15 cellular contexts compared by ENCODE assay signal in genomic region chr11:729492-730074, GRCh38. TPM values are rescaled to one million over a fixed set of nuclear protein-coding genes. Genes with fewer than 3 reads are reported as not detected.
A peak's percentile ranks its signal among the peaks of the same experiment; 100 is the strongest.
DNase-seq lines count a peak whose midpoint lies in the region; ATAC-seq and TF ChIP-seq lines count a peak whose summit lies in the region.
"Had no signal": no experiment of that assay in that cellular context is flagged by ENCODE, and none has a peak within 500 bp of the region (broad histone marks: within the 10 kb centered on the region; RNA-seq: fewer than 3 reads in every experiment).

No MANE protein-coding gene starts in this region.

- no TSS peak for BruUV-seq in OCI-LY7 (replicated peaks; lab: Mats Ljungman, UMichigan)

- TF ChIP-seq CTCF in OCI-LY7 (conservative IDR thresholded peaks at IDR 0.05; ENCODE audit: low read length), result no peak

- no peaks in the 10 kb centered on the region for H3K9me2 ChIP-seq in OCI-LY7 (ENCODE audit: insufficient read depth, low read length)

- no peaks in the 10 kb centered on the region for H3K27me3 ChIP-seq in naive thymus-derived CD4-positive, alpha-beta T cell (ENCODE audit: control insufficient read depth in 2 of 2, insufficient read depth in 2 of 2, low read length in 2 of 2)

- H3K4me1 ChIP-seq in OCI-LY7 (ENCODE audit: insufficient read depth, low read length, poor library complexity, severe bottlenecking), result peaks cover 32% of the 10 kb centered on the region
- peaks cover 11 to 16% of the 10 kb centered on the region in 2 donors for H3K4me1 ChIP-seq in naive thymus-derived CD4-positive, alpha-beta T cell (ENCODE audit: control insufficient read depth in 2 of 2, insufficient read depth in 2 of 2, low read length in 2 of 2)

- ATAC-seq in HG03139 (IDR thresholded peaks at IDR 0.05; ENCODE audit: unreplicated experiment), result no peak
- ATAC-seq in naive thymus-derived CD4-positive, alpha-beta T cell, result no peak

- no peak overlapping the region for H3K4me3 Mint-ChIP-seq in naive thymus-derived CD4-positive, alpha-beta T cell

- no peak overlapping the region for H2AFZ ChIP-seq in OCI-LY7 (ENCODE audit: low read length)

- no peak overlapping the region for H3K27ac ChIP-seq in OCI-LY7 (ENCODE audit: low read depth, low read length, poor library complexity, severe bottlenecking)
- H3K27ac ChIP-seq in naive thymus-derived CD4-positive, alpha-beta T cell (ENCODE audit: low read depth, low read length), result no peak overlapping the region
- H3K27ac ChIP-seq: VCaP had no signal

- H3K36me3 ChIP-seq in OCI-LY7 (ENCODE audit: insufficient read depth, low read length), result no peaks in the 10 kb centered on the region
- H3K36me3 ChIP-seq in naive thymus-derived CD4-positive, alpha-beta T cell (ENCODE audit: control insufficient read depth in 2 of 3, insufficient read depth in 3 of 3, low read length in 3 of 3), result no peaks in the 10 kb centered on the region

- no peak overlapping the region for H3K4me3 ChIP-seq in OCI-LY7 (ENCODE audit: low read depth, low read length, poor library complexity, severe bottlenecking)
- H3K4me3 ChIP-seq in naive thymus-derived CD4-positive, alpha-beta T cell (ENCODE audit: low read length), result no peak overlapping the region

- DNase-seq in OCI-LY7 (ENCODE audit: low spot score) (no peak), epidermal melanocyte (ENCODE audit: insufficient read length, low spot score) (peak; percentile 70), putamen (ENCODE audit: low spot score) (peak; percentile 94), COLO668 (lab: John Stamatoyannopoulos, UW; ENCODE audit: unreplicated experiment) (no peak)
- no peak for DNase-seq in naive thymus-derived CD4-positive, alpha-beta T cell
- DNase-seq: activated CD8-positive, alpha-beta memory T cell treated with anti-CD3 and anti-CD28 coated beads, Interleukin-2, amount 50 U/mL, for 4 hours; CD4-positive, alpha-beta memory T cell; effector CD4-positive, alpha-beta T cell; MM.1S; NCI-H524 treated with DMSO at 0.1 percent for 48 hours; SIG-M5; stimulated activated CD4-positive, alpha-beta T cell treated with anti-CD3 and anti-CD28 coated beads, Interleukin-1b, Interleukin-23, amount 100 ng/mL, for 48 hours; stimulated activated naive CD4-positive, alpha-beta T cell had no signal

- intact Hi-C loops in OCI-LY7 (cut with micrococcal nuclease; ENCODE audit: unreplicated experiment), result no loop called here
- intact Hi-C loops in naive thymus-derived CD4-positive, alpha-beta T cell (cut with micrococcal nuclease), result loop anchor here (5.0 to 10.0 kb wide), 3 partner anchors 68 to 323 kb away; partner anchors contain the start of genes PTDSS2 (in 1 of the 2) and SLC25A22 (in 1 of the 2)

- H3K79me2 ChIP-seq in OCI-LY7 (ENCODE audit: insufficient read depth, low read depth, low read length), result no peaks in the 10 kb centered on the region

- H3K9me3 ChIP-seq in OCI-LY7 (ENCODE audit: low read length), result no peaks in the 10 kb centered on the region
- no peaks in the 10 kb centered on the region for H3K9me3 ChIP-seq in naive thymus-derived CD4-positive, alpha-beta T cell (ENCODE audit: control insufficient read depth in 2 of 3, low read length in 3 of 3)

- CTCF ChIA-PET in OCI-LY7 (lab: Charles Lee; ENCODE audit: unreplicated experiment), result no interaction called here
- CTCF ChIA-PET in naive thymus-derived CD4-positive, alpha-beta T cell (lab: Charles Lee), result interaction anchor here (1.3 kb wide), 1 partner anchor 34 kb away, joined by 4 read pairs; the partner anchor contains the start of gene TMEM80

- H3K27ac Mint-ChIP-seq in naive thymus-derived CD4-positive, alpha-beta T cell, result no peak overlapping the region
- H3K27ac Mint-ChIP-seq: CD4-positive, alpha-beta memory T cell had no signal

- no peaks in the 10 kb centered on the region for H4K20me1 ChIP-seq in OCI-LY7 (ENCODE audit: insufficient read depth, low read length)

- POLR2A ChIA-PET in OCI-LY7 (lab: Charles Lee), result no interaction called here
- POLR2A ChIA-PET in naive thymus-derived CD4-positive, alpha-beta T cell (lab: Charles Lee), result interaction anchor here (0.6 kb wide), 1 partner anchor 59 kb away, joined by 3 read pairs; no protein-coding TSS in a partner anchor

- H3K4me1 Mint-ChIP-seq in naive thymus-derived CD4-positive, alpha-beta T cell, result peaks cover 0 to 7% (median 4%) of the 10 kb centered on the region in 7 donors

- peaks cover 0 to 3% (median 0%) of the 10 kb centered on the region in 5 donors for H3K27me3 Mint-ChIP-seq in naive thymus-derived CD4-positive, alpha-beta T cell
- H3K27me3 Mint-ChIP-seq: CD4-positive, alpha-beta memory T cell had no signal

- H3K36me3 Mint-ChIP-seq in naive thymus-derived CD4-positive, alpha-beta T cell, result no peaks in the 10 kb centered on the region
- H3K36me3 Mint-ChIP-seq: CD4-positive, alpha-beta memory T cell had no signal

- no peaks in the 10 kb centered on the region for H3K9me3 Mint-ChIP-seq in naive thymus-derived CD4-positive, alpha-beta T cell
- H3K9me3 Mint-ChIP-seq: CD4-positive, alpha-beta memory T cell had no signal

- H3K4me2 ChIP-seq in OCI-LY7 (ENCODE audit: low read length), result peak overlapping the region; percentile 20; the same call in 1 of the 2 replicates

RNA-seq across cellular contexts. Expression of gene TALDO1, which starts 17.7 kb away (rescaled TPM):
- 209 and 226 TPM in 2 replicates for total RNA-seq in OCI-LY7 (2014; rRNA removed; shearing (Covaris generic))
- 172 and 195 TPM in 2 replicates for total RNA-seq in OCI-LY7 (2022)
- 100 to 1,000 TPM in 2 of 5 experiments, 10 to 100 TPM in 3; 61.4 to 272 (median 90.3) TPM for total RNA-seq in naive thymus-derived CD4-positive, alpha-beta T cell
- polyA plus RNA-seq in naive thymus-derived CD4-positive, alpha-beta T cell, result 100 to 1,000 TPM; 179 to 214 TPM

RNA-seq across cellular contexts. Expression of gene EPS8L2, which starts 23.6 kb away (rescaled TPM):
- total RNA-seq in OCI-LY7 (2014; rRNA removed; shearing (Covaris generic)), result 3.8 and 4.8 TPM in 2 replicates
- 7.1 and 9.3 TPM in 2 replicates for total RNA-seq in OCI-LY7 (2022)
- total RNA-seq in naive thymus-derived CD4-positive, alpha-beta T cell, result 10 to 100 TPM in 3 of 5 experiments, 1 to 10 TPM in 2; 7.2 to 16.6 (median 10.9) TPM
- polyA plus RNA-seq in naive thymus-derived CD4-positive, alpha-beta T cell, result 1 to 10 TPM; 4.5 to 4.6 TPM

RNA-seq across cellular contexts. Expression of gene TMEM80, which starts 34.0 kb away (rescaled TPM):
- total RNA-seq in OCI-LY7 (2014; rRNA removed; shearing (Covaris generic)), result 52.8 and 56.8 TPM in 2 replicates
- total RNA-seq in OCI-LY7 (2022), result 51.6 and 52.7 TPM in 2 replicates
- 10 to 100 TPM; 26.2 to 44.3 (median 40.4) TPM for total RNA-seq in naive thymus-derived CD4-positive, alpha-beta T cell
- 10 to 100 TPM; 31.4 to 37.8 TPM for polyA plus RNA-seq in naive thymus-derived CD4-positive, alpha-beta T cell

RNA-seq across cellular contexts. Expression of gene DEAF1, which starts 34.6 kb away (rescaled TPM):
- 35.6 and 42.7 TPM in 2 replicates for total RNA-seq in OCI-LY7 (2014; rRNA removed; shearing (Covaris generic))
- total RNA-seq in OCI-LY7 (2022), result 63.0 and 66.2 TPM in 2 replicates
- 100 to 1,000 TPM in 1 of 5 experiments, 10 to 100 TPM in 4; 44.5 to 117 (median 54.2) TPM for total RNA-seq in naive thymus-derived CD4-positive, alpha-beta T cell
- polyA plus RNA-seq in naive thymus-derived CD4-positive, alpha-beta T cell, result 10 to 100 TPM; 33.0 to 71.8 TPM

RNA-seq across cellular contexts. Expression of gene GATD1, which starts 47.7 kb away (rescaled TPM):
- 73.3 and 109 TPM in 2 replicates for total RNA-seq in OCI-LY7 (2014; rRNA removed; shearing (Covaris generic))
- total RNA-seq in OCI-LY7 (2022), result 117 and 141 TPM in 2 replicates
- total RNA-seq in naive thymus-derived CD4-positive, alpha-beta T cell, result 10 to 100 TPM; 37.8 to 59.2 (median 52.9) TPM
- 10 to 100 TPM in 1 of 2 donors, 1 to 10 TPM in 1; 8.1 to 17.8 TPM for polyA plus RNA-seq in naive thymus-derived CD4-positive, alpha-beta T cell

Comparison
In these comparisons a context has a peak if more than half of its experiments do, and no peak if none do; other contexts are left out.
1. DNase-seq: peak in epidermal melanocyte (single experiment) and putamen (single experiment); none in OCI-LY7 (single experiment), COLO668 (single experiment) and naive thymus-derived CD4-positive, alpha-beta T cell (0 of 9).